1 cellular context compared by ENCODE assay signal in the genomic region with DNA sequence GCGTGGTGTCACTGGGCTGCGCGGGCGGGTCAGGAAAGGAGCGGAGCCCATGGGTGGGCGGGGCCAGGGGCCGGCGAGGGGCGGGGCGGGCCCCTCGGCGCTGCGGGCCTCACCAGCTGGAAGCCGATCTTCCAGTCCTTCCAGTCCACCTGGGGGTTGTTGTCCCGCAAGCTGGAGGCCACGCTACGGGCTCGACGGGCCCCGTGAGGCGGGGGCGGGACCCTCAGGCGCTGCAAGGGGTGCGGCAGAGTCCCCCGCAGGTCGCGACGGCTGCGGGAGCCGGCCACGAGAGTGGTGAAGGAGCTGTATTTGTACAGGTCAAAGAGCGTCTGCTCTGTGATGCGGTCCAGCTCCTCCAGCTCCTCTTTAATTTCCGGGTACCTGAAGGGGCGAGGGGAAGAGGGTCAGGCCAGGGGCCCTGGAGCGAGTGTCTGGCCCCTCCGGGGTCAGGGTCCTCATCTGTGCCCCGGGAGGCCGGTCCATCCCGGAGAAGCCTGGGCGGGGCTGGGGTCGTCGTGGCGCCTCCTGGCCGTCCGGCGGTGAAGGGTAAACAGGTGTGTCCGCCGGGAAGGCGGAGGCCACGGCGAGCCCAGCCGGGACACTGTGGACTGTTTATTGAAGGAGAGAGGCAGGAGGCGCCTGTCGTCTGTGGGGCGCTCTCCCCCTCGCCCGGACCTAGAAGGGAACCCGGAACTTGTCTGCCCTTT.
TF ChIP-seq lines count a peak whose summit lies in the region.

No MANE protein-coding gene starts in this region.

TF ChIP-seq in HEK293, 187 proteins besides CTCF, POLR2A, EP300 and RAD21 (continued from another document):
- TF ChIP-seq, protein P1, sequence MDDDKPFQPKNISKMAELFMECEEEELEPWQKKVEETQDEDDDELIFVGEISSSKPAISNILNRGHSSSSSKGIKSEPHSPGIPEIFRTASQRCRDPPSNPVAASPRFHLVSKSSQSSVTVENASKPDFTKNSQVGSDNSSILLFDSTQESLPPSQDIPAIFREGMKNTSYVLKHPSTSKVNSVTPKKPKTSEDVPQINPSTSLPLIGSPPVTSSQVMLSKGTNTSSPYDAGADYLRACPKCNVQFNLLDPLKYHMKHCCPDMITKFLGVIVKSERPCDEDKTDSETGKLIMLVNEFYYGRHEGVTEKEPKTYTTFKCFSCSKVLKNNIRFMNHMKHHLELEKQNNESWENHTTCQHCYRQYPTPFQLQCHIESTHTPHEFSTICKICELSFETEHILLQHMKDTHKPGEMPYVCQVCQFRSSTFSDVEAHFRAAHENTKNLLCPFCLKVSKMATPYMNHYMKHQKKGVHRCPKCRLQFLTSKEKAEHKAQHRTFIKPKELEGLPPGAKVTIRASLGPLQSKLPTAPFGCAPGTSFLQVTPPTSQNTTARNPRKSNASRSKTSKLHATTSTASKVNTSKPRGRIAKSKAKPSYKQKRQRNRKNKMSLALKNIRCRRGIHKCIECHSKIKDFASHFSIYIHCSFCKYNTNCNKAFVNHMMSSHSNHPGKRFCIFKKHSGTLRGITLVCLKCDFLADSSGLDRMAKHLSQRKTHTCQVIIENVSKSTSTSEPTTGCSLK (tag by site-specific recombination; IDR thresholded peaks at IDR 0.05) = no peak
- TF ChIP-seq ZNF792 (tag by site-specific recombination; IDR thresholded peaks at IDR 0.05) (no peak), KLF10 (tag by site-specific recombination; IDR thresholded peaks at IDR 0.05) (peak; percentile 72)
